In genomic region chr12:55019784-55020183, GRCh38 we compare ENCODE assay signal across 8 cellular contexts.
DNase-seq lines count a peak whose midpoint lies in the region; ATAC-seq lines count a peak whose summit lies in the region.

Gene NEUROD4 (plus strand): TSS chr12:55019974. CDS start chr12:55026440, 6,466 bp downstream.

- ATAC-seq in GM21786 (IDR thresholded peaks at IDR 0.05; ENCODE audit: unreplicated experiment) = no peak
- no peak for ATAC-seq in GM21717 (IDR thresholded peaks at IDR 0.05; ENCODE audit: unreplicated experiment)
- ATAC-seq in HG02852 (IDR thresholded peaks at IDR 0.05; ENCODE audit: unreplicated experiment) = no peak

- peak; percentile 1 to 6 (median 2) for DNase-seq in stimulated activated CD4-positive, alpha-beta T cell treated with anti-CD3 and anti-CD28 coated beads, Interleukin-12 subunit alpha, Interleukin-12 subunit beta, amount 100 ng/mL, for 48 hours (ENCODE audit: low read depth in 2 of 3, low spot score in 1 of 3)
- no peak for DNase-seq in stimulated activated CD4-positive, alpha-beta T cell treated with anti-CD3 and anti-CD28 coated beads, Interleukin-12 subunit alpha, Interleukin-12 subunit beta, amount 100 ng/mL, for 4 hours
- DNase-seq in NCI-H69 (lab: John Stamatoyannopoulos, UW) (peak; percentile 98), brain pericyte (ENCODE audit: low read depth, low spot score) (peak; percentile 10), left kidney (ENCODE audit: low read depth, low spot score) (peak; percentile 97)
